Comparison of ENCODE assay signal across 24 cellular contexts in the genomic region with DNA sequence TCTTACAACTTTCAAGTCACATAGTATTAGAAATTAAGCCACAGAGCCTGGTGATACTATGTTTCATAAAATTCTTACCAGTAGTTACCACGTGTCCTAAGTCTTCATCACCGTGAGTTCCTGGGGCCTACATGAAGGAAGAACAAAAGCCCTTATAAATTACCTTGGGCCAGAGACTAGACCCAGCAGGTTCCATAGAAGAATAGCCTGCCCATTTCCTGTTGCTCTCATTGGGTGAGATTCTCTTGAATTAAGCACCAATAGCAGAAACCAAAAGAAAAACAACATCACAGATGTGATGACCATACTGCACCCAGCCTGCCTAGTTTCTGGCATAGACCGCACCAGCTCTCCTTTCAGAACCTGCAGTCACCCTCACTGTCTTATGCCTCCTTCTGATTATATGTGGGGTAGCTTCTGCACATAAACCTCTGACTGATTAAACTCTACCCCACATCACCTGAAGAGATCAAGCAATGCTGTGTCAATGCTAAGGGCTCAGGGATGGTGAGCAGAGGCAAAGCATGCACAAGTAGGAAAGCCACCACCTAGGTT.
"Had no signal": no experiment of that assay in that cellular context is flagged by ENCODE, and none has a peak within 500 bp of the region (broad histone marks: within the 10 kb centered on the region; RNA-seq: fewer than 3 reads in every experiment).

No MANE protein-coding gene starts in this region.

- H3K27ac Mint-ChIP-seq: activated CD4-positive, alpha-beta memory T cell treated with anti-CD3 and anti-CD28 coated beads, Interleukin-2, amount 10 ng/mL, durations not matched to agents 7 days and 5 days; activated CD4-positive, alpha-beta T cell treated with anti-CD3 and anti-CD28 coated beads, Interleukin-2, amount 10 ng/mL, durations not matched to agents 7 days and 5 days; activated naive CD4-positive, alpha-beta T cell treated with anti-CD3 and anti-CD28 coated beads, Interleukin-2, amount 50 U/mL, for 24 hours; activated naive CD8-positive, alpha-beta T cell treated with anti-CD3 and anti-CD28 coated beads, Interleukin-2, amount 50 U/mL, for 24 hours; activated T-helper 17 cell treated with anti-CD3 and anti-CD28 coated beads, Interleukin-2, amount 50 U/mL, for 72 hours; naive B cell; T-helper 17 cell had no signal

- H3K27me3 ChIP-seq: esophagus muscularis mucosa, right atrium auricular region, testis, uterus had no signal

- H3K27ac ChIP-seq: esophagus muscularis mucosa, parathyroid adenoma, right atrium auricular region, testis, uterus had no signal

- H3K4me1 Mint-ChIP-seq: activated CD4-positive, alpha-beta memory T cell treated with anti-CD3 and anti-CD28 coated beads, Interleukin-2, amount 10 ng/mL, durations not matched to agents 7 days and 5 days; activated CD4-positive, alpha-beta T cell treated with anti-CD3 and anti-CD28 coated beads, Interleukin-2, amount 10 ng/mL, durations not matched to agents 7 days and 5 days; activated naive CD4-positive, alpha-beta T cell treated with anti-CD3 and anti-CD28 coated beads, Interleukin-2, amount 50 U/mL, for 24 hours; activated naive CD8-positive, alpha-beta T cell treated with anti-CD3 and anti-CD28 coated beads, Interleukin-2, amount 50 U/mL, for 24 hours; activated T-helper 17 cell treated with anti-CD3 and anti-CD28 coated beads, Interleukin-2, amount 50 U/mL, for 72 hours; naive B cell; T-helper 17 cell had no signal

- H3K4me3 ChIP-seq: esophagus muscularis mucosa, right atrium auricular region, testis, uterus had no signal

- H3K4me3 Mint-ChIP-seq: activated CD4-positive, alpha-beta memory T cell treated with anti-CD3 and anti-CD28 coated beads, Interleukin-2, amount 10 ng/mL, durations not matched to agents 7 days and 5 days; activated CD4-positive, alpha-beta T cell treated with anti-CD3 and anti-CD28 coated beads, Interleukin-2, amount 10 ng/mL, durations not matched to agents 7 days and 5 days; activated naive CD4-positive, alpha-beta T cell treated with anti-CD3 and anti-CD28 coated beads, Interleukin-2, amount 50 U/mL, for 24 hours; activated naive CD8-positive, alpha-beta T cell treated with anti-CD3 and anti-CD28 coated beads, Interleukin-2, amount 50 U/mL, for 24 hours; activated T-cell treated with anti-CD3 and anti-CD28 coated beads, Interleukin-2, amount 50 U/mL, for 4 hours; activated T-helper 17 cell treated with anti-CD3 and anti-CD28 coated beads, Interleukin-2, amount 50 U/mL, for 72 hours; naive B cell; T-helper 17 cell had no signal

- H2AFZ ChIP-seq: parathyroid adenoma had no signal

- ATAC-seq: activated naive CD8-positive, alpha-beta T cell treated with anti-CD3 and anti-CD28 coated beads, Interleukin-2, amount 50 U/mL, for 24 hours; activated T-cell treated with anti-CD3 and anti-CD28 coated beads, Interleukin-2, amount 50 U/mL, for 4 hours; activated T-helper 17 cell treated with anti-CD3 and anti-CD28 coated beads, Interleukin-2, amount 50 U/mL, for 72 hours; left cardiac atrium; left ventricle myocardium superior; T-helper 17 cell had no signal

- H3K9me3 Mint-ChIP-seq: activated CD4-positive, alpha-beta memory T cell treated with anti-CD3 and anti-CD28 coated beads, Interleukin-2, amount 10 ng/mL, durations not matched to agents 7 days and 5 days; activated CD4-positive, alpha-beta T cell treated with anti-CD3 and anti-CD28 coated beads, Interleukin-2, amount 10 ng/mL, durations not matched to agents 7 days and 5 days; activated naive CD4-positive, alpha-beta T cell treated with anti-CD3 and anti-CD28 coated beads, Interleukin-2, amount 50 U/mL, for 24 hours; activated naive CD8-positive, alpha-beta T cell treated with anti-CD3 and anti-CD28 coated beads, Interleukin-2, amount 50 U/mL, for 24 hours; activated T-cell treated with anti-CD3 and anti-CD28 coated beads, Interleukin-2, amount 50 U/mL, for 4 hours; activated T-helper 17 cell treated with anti-CD3 and anti-CD28 coated beads, Interleukin-2, amount 50 U/mL, for 72 hours had no signal

- DNase-seq: activated CD4-positive, alpha-beta memory T cell treated with anti-CD3 and anti-CD28 coated beads, Interleukin-2, amount 10 ng/mL, durations not matched to agents 7 days and 5 days; activated CD4-positive, alpha-beta T cell treated with anti-CD3 and anti-CD28 coated beads for 1 hour; activated CD4-positive, alpha-beta T cell treated with anti-CD3 and anti-CD28 coated beads, Interleukin-2, amount 10 ng/mL, durations not matched to agents 7 days and 5 days; activated naive CD8-positive, alpha-beta T cell treated with anti-CD3 and anti-CD28 coated beads, Interleukin-2, amount 50 U/mL, for 24 hours; activated T-cell treated with anti-CD3 and anti-CD28 coated beads, Interleukin-2, amount 50 U/mL, for 4 hours; anterior cingulate cortex; effector memory CD4-positive, alpha-beta T cell; left cardiac atrium; left ventricle myocardium superior; naive B cell; occipital lobe; stimulated activated CD4-positive, alpha-beta T cell treated with anti-CD3 and anti-CD28 coated beads, Interleukin-15, amount 100 ng/mL, for 24 hours; stimulated activated CD4-positive, alpha-beta T cell treated with anti-CD3 and anti-CD28 coated beads, Interleukin-2, amount 100 ng/mL, for 24 hours; stimulated activated naive CD4-positive, alpha-beta T cell; T-helper 17 cell; T1000; testis; trophoblast cell; uterus had no signal

- H3K36me3 Mint-ChIP-seq: activated naive CD4-positive, alpha-beta T cell treated with anti-CD3 and anti-CD28 coated beads, Interleukin-2, amount 50 U/mL, for 24 hours; naive B cell had no signal

- H3K4me1 ChIP-seq: esophagus muscularis mucosa, parathyroid adenoma, right atrium auricular region, testis, uterus had no signal

- H3K9ac ChIP-seq: parathyroid adenoma had no signal

- H3K79me2 ChIP-seq: parathyroid adenoma had no signal

- H3K36me3 ChIP-seq: esophagus muscularis mucosa, right atrium auricular region, uterus had no signal

- H3K9me3 ChIP-seq: esophagus muscularis mucosa, right atrium auricular region, testis, uterus had no signal
